ENCODE assay signal across 13 cellular contexts in the genomic region with DNA sequence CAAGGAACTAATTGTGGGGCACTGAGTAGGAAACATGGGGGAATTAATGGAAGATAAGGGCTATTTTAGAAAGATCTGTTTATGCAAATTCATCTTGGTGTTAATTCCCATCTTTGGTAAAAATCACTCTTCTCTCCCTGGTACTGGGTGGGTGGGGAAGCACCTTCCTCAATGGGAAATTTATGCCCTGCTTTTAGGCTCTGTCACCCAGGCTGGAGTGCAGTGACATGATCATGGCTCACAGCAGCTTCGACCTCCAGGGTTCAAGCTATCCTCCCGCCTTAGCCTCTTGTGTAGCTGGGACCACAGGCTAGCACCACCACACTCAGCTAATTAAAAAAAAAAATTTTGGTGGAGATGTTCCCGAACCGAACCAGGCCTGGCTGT.
DNase-seq lines count a peak whose midpoint lies in the region; ATAC-seq and TF ChIP-seq lines count a peak whose summit lies in the region.
"Had no signal": no experiment of that assay in that cellular context is flagged by ENCODE, and none has a peak within 500 bp of the region (broad histone marks: within the 10 kb centered on the region; RNA-seq: fewer than 3 reads in every experiment).

No MANE protein-coding gene starts in this region.

- H3K9ac ChIP-seq in MM.1S (ENCODE audit: low read length) = 0 out of 2 replicates have a peak overlapping the region, but pooled peaks have one; percentile 22

- H3K4me2 ChIP-seq in MM.1S (ENCODE audit: low read depth, low read length) = peak overlapping the region; percentile 44; the same call in 1 of the 2 replicates

- in situ Hi-C loops in KBM-7 (cut with MboI; ENCODE audit: low pct_unique_long_range_greater_than_20kb, low sequenced_read_pairs) = no loop called here

- no peaks in the 10 kb centered on the region for H3K9me2 ChIP-seq in MM.1S (replicated peaks; ENCODE audit: insufficient read depth, low read length)

- peaks cover 6% of the 10 kb centered on the region; the same call in 1 of the 2 replicates for H3K4me1 ChIP-seq in MM.1S (ENCODE audit: low read length)

- H3F3A ChIP-seq in MM.1S (ENCODE audit: insufficient read depth, low read length) = no peaks in the 10 kb centered on the region

- DNase-seq in activated CD4-positive, CD25-positive, alpha-beta regulatory T cell treated with anti-CD3 and anti-CD28 coated beads, Interleukin-2, amount 50 U/mL, for 72 hours = no peak
- DNase-seq in MM.1S = no peak
- no peak for DNase-seq in activated naive CD4-positive, alpha-beta T cell treated with anti-CD3 and anti-CD28 coated beads, Interleukin-2, amount 10 ng/mL, durations not matched to agents 7 days and 5 days
- peak; percentile 12 for DNase-seq in stimulated activated CD4-positive, alpha-beta T cell treated with anti-CD3 and anti-CD28 coated beads, Interleukin-4, amount 100 ng/mL, for 1 hour
- DNase-seq in KBM-7 = no peak
- DNase-seq in NCI-H524 (lab: John Stamatoyannopoulos, UW) = no peak
- no peak for DNase-seq in cortex of kidney (lab: John Stamatoyannopoulos, UW)
- DNase-seq: brain microvascular endothelial cell, kidney glomerular epithelial cell, NCI-H2107, retina had no signal

- CTCF ChIA-PET in activated naive CD4-positive, alpha-beta T cell treated with anti-CD3 and anti-CD28 coated beads, Interleukin-2, amount 10 ng/mL, durations not matched to agents 7 days and 5 days (lab: Charles Lee) = no interaction called here

- H2AFZ ChIP-seq in MM.1S (ENCODE audit: low read length) = peak overlapping the region; percentile 39; the same call in 1 of the 2 replicates

- no peak for TF ChIP-seq CTCF in MM.1S (IDR thresholded peaks at IDR 0.05; ENCODE audit: low read length)

- no peaks in the 10 kb centered on the region for H3K36me3 ChIP-seq in MM.1S (replicated peaks; ENCODE audit: insufficient read depth, low read length)
- H3K36me3 ChIP-seq: brain microvascular endothelial cell had no signal

- no peaks in the 10 kb centered on the region for H3K27me3 Mint-ChIP-seq in activated naive CD4-positive, alpha-beta T cell treated with anti-CD3 and anti-CD28 coated beads, Interleukin-2, amount 10 ng/mL, durations not matched to agents 7 days and 5 days

- no peaks in the 10 kb centered on the region for H3K9me3 ChIP-seq in MM.1S (replicated peaks; ENCODE audit: insufficient read depth, low read length)

- peaks cover 37% of the 10 kb centered on the region for H3K4me1 Mint-ChIP-seq in activated naive CD4-positive, alpha-beta T cell treated with anti-CD3 and anti-CD28 coated beads, Interleukin-2, amount 10 ng/mL, durations not matched to agents 7 days and 5 days

- no peak overlapping the region for H3K4me3 ChIP-seq in MM.1S (ENCODE audit: low read length)

- H3K4me3 Mint-ChIP-seq in activated naive CD4-positive, alpha-beta T cell treated with anti-CD3 and anti-CD28 coated beads, Interleukin-2, amount 10 ng/mL, durations not matched to agents 7 days and 5 days = peak overlapping the region; percentile 76

- H3K27me3 ChIP-seq in MM.1S (replicated peaks; ENCODE audit: insufficient read depth, low read length) = no peaks in the 10 kb centered on the region
- H3K27me3 ChIP-seq: brain microvascular endothelial cell had no signal

- peaks cover 48% of the 10 kb centered on the region for H3K36me3 Mint-ChIP-seq in activated naive CD4-positive, alpha-beta T cell treated with anti-CD3 and anti-CD28 coated beads, Interleukin-2, amount 10 ng/mL, durations not matched to agents 7 days and 5 days

- no peaks in the 10 kb centered on the region for H3K79me2 ChIP-seq in MM.1S (ENCODE audit: low read length)

- peak; percentile 48 to 57 for ATAC-seq in activated CD4-positive, CD25-positive, alpha-beta regulatory T cell treated with anti-CD3 and anti-CD28 coated beads, Interleukin-2, amount 50 U/mL, for 24 hours

- H3K9me3 Mint-ChIP-seq in activated naive CD4-positive, alpha-beta T cell treated with anti-CD3 and anti-CD28 coated beads, Interleukin-2, amount 10 ng/mL, durations not matched to agents 7 days and 5 days = peaks cover 41% of the 10 kb centered on the region

- H4K20me1 ChIP-seq in MM.1S (ENCODE audit: insufficient read depth, low read length) = no peaks in the 10 kb centered on the region

- peak overlapping the region; percentile 97 for H3K27ac Mint-ChIP-seq in activated naive CD4-positive, alpha-beta T cell treated with anti-CD3 and anti-CD28 coated beads, Interleukin-2, amount 10 ng/mL, durations not matched to agents 7 days and 5 days

- H3K27ac ChIP-seq in MM.1S (ENCODE audit: low read length) = peak overlapping the region; percentile 44; the same call in 1 of the 2 replicates
- H3K27ac ChIP-seq: brain microvascular endothelial cell, HL-60 had no signal
